36 cellular contexts compared by ENCODE assay signal in the genomic region with DNA sequence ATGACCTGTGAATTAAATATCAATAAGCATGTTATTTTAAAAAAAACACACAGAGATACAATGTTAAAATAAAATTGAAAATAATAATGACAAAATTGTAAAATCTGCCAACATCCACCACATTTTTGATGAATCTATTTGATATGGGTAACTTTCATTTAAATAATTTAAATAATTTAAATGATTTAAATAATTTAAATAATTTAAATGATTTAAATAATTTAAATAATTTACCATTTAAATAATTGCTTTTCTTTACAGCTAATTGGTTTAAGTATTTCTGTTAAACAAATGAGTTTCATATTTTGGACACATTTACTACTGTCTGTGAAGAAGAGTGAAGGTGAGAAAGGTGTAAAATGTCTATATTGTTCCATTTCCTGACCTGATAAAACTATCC. TPM values are rescaled to one million over a fixed set of nuclear protein-coding genes. Genes with fewer than 3 reads are reported as not detected.
"Had no signal": no experiment of that assay in that cellular context is flagged by ENCODE, and none has a peak within 500 bp of the region (broad histone marks: within the 10 kb centered on the region; RNA-seq: fewer than 3 reads in every experiment).

No MANE protein-coding gene starts in this region.

- H3K4me1 ChIP-seq: heart right ventricle, left lung, lower lobe of right lung, neural progenitor cell, right atrium auricular region, right lobe of liver, suprapubic skin, tibial artery, upper lobe of right lung had no signal

- H3K9me3 ChIP-seq: left lung, lower lobe of right lung, neutrophil, right atrium auricular region, right lobe of liver, suprapubic skin, thoracic aorta, tibial artery, upper lobe of right lung had no signal

- H3K4me1 Mint-ChIP-seq: mesothelial cell of epicardium; naive B cell; natural killer cell; nephron progenitor cell; neural progenitor cell; stimulated activated effector memory CD8-positive, alpha-beta T cell treated with anti-CD3 and anti-CD28 coated beads, Interleukin-12 subunit alpha, Interleukin-12 subunit beta, amount 100 ng/mL, for 72 hours had no signal

- H3K27me3 ChIP-seq: heart right ventricle, hepatocyte, left lung, neural progenitor cell, neutrophil, right atrium auricular region, right lobe of liver, suprapubic skin, tibial artery, upper lobe of right lung had no signal

- H3K27ac ChIP-seq: heart right ventricle, hepatocyte, left lung, lower lobe of right lung, neural progenitor cell, neutrophil, right atrium auricular region, right lobe of liver, suprapubic skin, thoracic aorta, tibial artery, upper lobe of right lung had no signal

- H3K36me3 ChIP-seq: heart right ventricle, left lung, lower lobe of right lung, neural progenitor cell, neutrophil, right atrium auricular region, right lobe of liver, suprapubic skin, thoracic aorta, tibial artery, upper lobe of right lung had no signal

- H3K79me2 ChIP-seq: hepatocyte had no signal

- H3K27ac Mint-ChIP-seq: mesothelial cell of epicardium; naive B cell; natural killer cell; nephron progenitor cell; neural progenitor cell; progenitor cell of endocrine pancreas; stimulated activated effector memory CD8-positive, alpha-beta T cell treated with anti-CD3 and anti-CD28 coated beads, Interleukin-12 subunit alpha, Interleukin-12 subunit beta, amount 100 ng/mL, for 72 hours; stimulated activated naive CD8-positive, alpha-beta T cell treated with anti-CD3 and anti-CD28 coated beads, Interleukin-15, Interleukin-2, amounts not matched to agents 100 ng/mL and 50 ng/mL, for 24 hours had no signal

- DNase-seq: heart right ventricle; left lung; lower lobe of right lung; mesendoderm; naive B cell; natural killer cell; nephron progenitor cell; occipital lobe; right lobe of liver; stimulated activated CD4-positive, alpha-beta T cell treated with anti-CD3 and anti-CD28 coated beads, Interleukin-12 subunit alpha, Interleukin-12 subunit beta, amount 100 ng/mL, for 4 hours; stimulated activated CD4-positive, alpha-beta T cell treated with anti-CD3 and anti-CD28 coated beads, Interleukin-15, amount 100 ng/mL, for 24 hours; stimulated activated CD4-positive, alpha-beta T cell treated with anti-CD3 and anti-CD28 coated beads, Interleukin-2, amount 100 ng/mL, for 24 hours; stimulated activated CD4-positive, alpha-beta T cell treated with anti-CD3 and anti-CD28 coated beads, Interleukin-4, amount 100 ng/mL, for 24 hours; stimulated activated naive CD4-positive, alpha-beta T cell; tibial artery; trophoblast cell; upper lobe of right lung had no signal

- H3K36me3 Mint-ChIP-seq: mesothelial cell of epicardium; naive B cell; natural killer cell; neural progenitor cell; stimulated activated effector memory CD8-positive, alpha-beta T cell treated with anti-CD3 and anti-CD28 coated beads, Interleukin-12 subunit alpha, Interleukin-12 subunit beta, amount 100 ng/mL, for 72 hours had no signal

- H3K27me3 Mint-ChIP-seq: naive B cell; progenitor cell of endocrine pancreas; stimulated activated naive CD8-positive, alpha-beta T cell treated with anti-CD3 and anti-CD28 coated beads, Interleukin-15, Interleukin-2, amounts not matched to agents 100 ng/mL and 50 ng/mL, for 24 hours had no signal

- ATAC-seq: heart right ventricle; left lung; lower lobe of right lung; natural killer cell; right lobe of liver; stimulated activated effector memory CD8-positive, alpha-beta T cell treated with anti-CD3 and anti-CD28 coated beads, Interleukin-12 subunit alpha, Interleukin-12 subunit beta, amount 100 ng/mL, for 72 hours; upper lobe of right lung had no signal

- H3K4me3 Mint-ChIP-seq: mesothelial cell of epicardium; naive B cell; natural killer cell; nephron progenitor cell; neural progenitor cell; stimulated activated effector memory CD8-positive, alpha-beta T cell treated with anti-CD3 and anti-CD28 coated beads, Interleukin-12 subunit alpha, Interleukin-12 subunit beta, amount 100 ng/mL, for 72 hours; stimulated activated naive CD8-positive, alpha-beta T cell treated with anti-CD3 and anti-CD28 coated beads, Interleukin-15, Interleukin-2, amounts not matched to agents 100 ng/mL and 50 ng/mL, for 24 hours had no signal

- H2AFZ ChIP-seq: hepatocyte, neural progenitor cell had no signal

- H3K4me2 ChIP-seq: hepatocyte, neural progenitor cell had no signal

- H3K9me3 Mint-ChIP-seq: nephron progenitor cell, neural progenitor cell had no signal

- H3K4me3 ChIP-seq: heart right ventricle, hepatocyte, left lung, lower lobe of right lung, neural progenitor cell, right atrium auricular region, right lobe of liver, suprapubic skin, thoracic aorta, tibial artery, upper lobe of right lung had no signal

- FAIRE-seq: urothelium cell line had no signal

- H3K9ac ChIP-seq: neural progenitor cell had no signal

RNA-seq across cellular contexts. Expression of a gene that starts 22.1 kb away (rescaled TPM):
- total RNA-seq: heart right ventricle, hepatocyte, kidney epithelial cell, left lung, liver, lower lobe of right lung, mesothelial cell of epicardium, mononuclear cell, natural killer cell, osteocyte, progenitor cell of endocrine pancreas, pulmonary artery endothelial cell, renal cortical epithelial cell, right atrium auricular region, right lobe of liver, skeletal muscle tissue, subcutaneous adipose tissue, suprapubic skin, thoracic aorta, upper lobe of right lung had no signal
- polyA plus RNA-seq: heart right ventricle, hepatocyte, liver had no signal
